Comparison of ENCODE assay signal across 13 cellular contexts in genomic region chr10:49076741-49077521, GRCh38. TPM values are rescaled to one million over a fixed set of nuclear protein-coding genes. Genes with fewer than 3 reads are reported as not detected.
DNase-seq lines count a peak whose midpoint lies in the region; ATAC-seq lines count a peak whose summit lies in the region.
"Had no signal": no experiment of that assay in that cellular context is flagged by ENCODE, and none has a peak within 500 bp of the region (broad histone marks: within the 10 kb centered on the region; RNA-seq: fewer than 3 reads in every experiment).

No MANE protein-coding gene starts in this region.

- intact Hi-C loops in activated CD4-positive, alpha-beta T cell treated with anti-CD3 and anti-CD28 coated beads, Interleukin-2, amount 10 ng/mL, durations not matched to agents 24 days and 14 days (cut with micrococcal nuclease): loop anchor here (2.0 to 5.0 kb wide), 2 partner anchors 40 to 100 kb away; partner anchors contain the start of gene VSTM4

- peaks cover 28% of the 10 kb centered on the region for H3K4me1 Mint-ChIP-seq in activated CD4-positive, alpha-beta T cell treated with anti-CD3 and anti-CD28 coated beads, Interleukin-2, amount 10 ng/mL, durations not matched to agents 24 days and 14 days
- H3K4me1 Mint-ChIP-seq in activated CD4-positive, alpha-beta T cell treated with anti-CD3 and anti-CD28 coated beads, Interleukin-2, amount 10 ng/mL, durations not matched to agents 7 days and 5 days: peaks cover 20% of the 10 kb centered on the region
- peaks cover 3% of the 10 kb centered on the region for H3K4me1 Mint-ChIP-seq in activated T-cell treated with anti-CD3 and anti-CD28 coated beads, Interleukin-2, amount 50 U/mL, for 4 hours (ENCODE audit: low read depth)

- POLR2A ChIA-PET in activated CD4-positive, alpha-beta T cell treated with anti-CD3 and anti-CD28 coated beads, Interleukin-2, amount 10 ng/mL, durations not matched to agents 7 days and 5 days (lab: Charles Lee): no interaction called here

- CTCF ChIA-PET in activated CD4-positive, alpha-beta T cell treated with anti-CD3 and anti-CD28 coated beads, Interleukin-2, amount 10 ng/mL, durations not matched to agents 7 days and 5 days (lab: Charles Lee): no interaction called here

- ATAC-seq in HG03108 (IDR thresholded peaks at IDR 0.05; ENCODE audit: unreplicated experiment) (peak; percentile 79), HG02840 (IDR thresholded peaks at IDR 0.05; ENCODE audit: low FRiP score, unreplicated experiment) (no peak), GM18519 (IDR thresholded peaks at IDR 0.05; ENCODE audit: low FRiP score, unreplicated experiment) (no peak)
- peak; percentile 23 to 64 for ATAC-seq in activated T-cell treated with anti-CD3 and anti-CD28 coated beads, Interleukin-2, amount 50 U/mL, for 4 hours
- ATAC-seq in stimulated activated naive CD8-positive, alpha-beta T cell treated with anti-CD3 and anti-CD28 coated beads, Interleukin-15, Interleukin-2, amounts not matched to agents 100 U/mL and 50 U/mL, for 24 hours: peak; percentile 81

- peaks cover 5% of the 10 kb centered on the region for H3K9me3 Mint-ChIP-seq in activated CD4-positive, alpha-beta T cell treated with anti-CD3 and anti-CD28 coated beads, Interleukin-2, amount 10 ng/mL, durations not matched to agents 24 days and 14 days
- peaks cover 6% of the 10 kb centered on the region for H3K9me3 Mint-ChIP-seq in activated CD4-positive, alpha-beta T cell treated with anti-CD3 and anti-CD28 coated beads, Interleukin-2, amount 10 ng/mL, durations not matched to agents 7 days and 5 days
- no peaks in the 10 kb centered on the region for H3K9me3 Mint-ChIP-seq in activated T-cell treated with anti-CD3 and anti-CD28 coated beads, Interleukin-2, amount 50 U/mL, for 4 hours

- peak; percentile 61 for DNase-seq in activated CD4-positive, alpha-beta T cell treated with anti-CD3 and anti-CD28 coated beads, Interleukin-2, amount 10 ng/mL, durations not matched to agents 24 days and 14 days
- DNase-seq in activated CD4-positive, alpha-beta T cell treated with anti-CD3 and anti-CD28 coated beads, Interleukin-2, amount 10 ng/mL, durations not matched to agents 7 days and 5 days: no peak
- no peak for DNase-seq in activated T-cell treated with anti-CD3 and anti-CD28 coated beads, Interleukin-2, amount 50 U/mL, for 4 hours
- peak; percentile 19 for DNase-seq in stimulated activated naive CD8-positive, alpha-beta T cell treated with anti-CD3 and anti-CD28 coated beads, Interleukin-15, Interleukin-2, amounts not matched to agents 100 U/mL and 50 U/mL, for 24 hours
- no peak for DNase-seq in RKO (ENCODE audit: low spot score)
- DNase-seq: NCI-H187 treated with DMSO at 0.1 percent for 48 hours, sigmoid colon had no signal

- no peaks in the 10 kb centered on the region for H3K36me3 Mint-ChIP-seq in activated CD4-positive, alpha-beta T cell treated with anti-CD3 and anti-CD28 coated beads, Interleukin-2, amount 10 ng/mL, durations not matched to agents 24 days and 14 days (ENCODE audit: low read depth)
- H3K36me3 Mint-ChIP-seq in activated CD4-positive, alpha-beta T cell treated with anti-CD3 and anti-CD28 coated beads, Interleukin-2, amount 10 ng/mL, durations not matched to agents 7 days and 5 days (ENCODE audit: low read depth): no peaks in the 10 kb centered on the region
- H3K36me3 Mint-ChIP-seq in activated T-cell treated with anti-CD3 and anti-CD28 coated beads, Interleukin-2, amount 50 U/mL, for 4 hours (ENCODE audit: insufficient read depth): no peaks in the 10 kb centered on the region

- peaks cover 3% of the 10 kb centered on the region for H3K27me3 Mint-ChIP-seq in activated CD4-positive, alpha-beta T cell treated with anti-CD3 and anti-CD28 coated beads, Interleukin-2, amount 10 ng/mL, durations not matched to agents 24 days and 14 days
- peaks cover 4% of the 10 kb centered on the region for H3K27me3 Mint-ChIP-seq in activated CD4-positive, alpha-beta T cell treated with anti-CD3 and anti-CD28 coated beads, Interleukin-2, amount 10 ng/mL, durations not matched to agents 7 days and 5 days
- H3K27me3 Mint-ChIP-seq in activated T-cell treated with anti-CD3 and anti-CD28 coated beads, Interleukin-2, amount 50 U/mL, for 4 hours (ENCODE audit: low read depth): peaks cover 3% of the 10 kb centered on the region

- peak overlapping the region; percentile 81 for H3K27ac Mint-ChIP-seq in activated CD4-positive, alpha-beta T cell treated with anti-CD3 and anti-CD28 coated beads, Interleukin-2, amount 10 ng/mL, durations not matched to agents 24 days and 14 days
- no peak overlapping the region for H3K27ac Mint-ChIP-seq in activated CD4-positive, alpha-beta T cell treated with anti-CD3 and anti-CD28 coated beads, Interleukin-2, amount 10 ng/mL, durations not matched to agents 7 days and 5 days

- peak overlapping the region; percentile 54 for H3K4me3 Mint-ChIP-seq in activated CD4-positive, alpha-beta T cell treated with anti-CD3 and anti-CD28 coated beads, Interleukin-2, amount 10 ng/mL, durations not matched to agents 24 days and 14 days
- H3K4me3 Mint-ChIP-seq in activated CD4-positive, alpha-beta T cell treated with anti-CD3 and anti-CD28 coated beads, Interleukin-2, amount 10 ng/mL, durations not matched to agents 7 days and 5 days: no peak overlapping the region
- H3K4me3 Mint-ChIP-seq in activated T-cell treated with anti-CD3 and anti-CD28 coated beads, Interleukin-2, amount 50 U/mL, for 4 hours: no peak overlapping the region

RNA-seq across cellular contexts. Expression of gene VSTM4, which starts 38.4 kb away (rescaled TPM):
- 0.50 and 0.63 TPM in 2 replicates for total RNA-seq in activated CD4-positive, alpha-beta T cell treated with anti-CD3 and anti-CD28 coated beads, Interleukin-2, amount 10 ng/mL, durations not matched to agents 24 days and 14 days
- under 1 TPM; 0.12 to 0.15 TPM for total RNA-seq in activated CD4-positive, alpha-beta T cell treated with anti-CD3 and anti-CD28 coated beads, Interleukin-2, amount 10 ng/mL, durations not matched to agents 7 days and 5 days
- under 1 TPM; 0.08 to 0.19 (median 0.18) TPM for total RNA-seq in activated T-cell treated with anti-CD3 and anti-CD28 coated beads, Interleukin-2, amount 50 U/mL, for 4 hours

RNA-seq across cellular contexts. Expression of gene FAM170B, which starts 56.9 kb away (rescaled TPM):
- not detected in 2 replicates for total RNA-seq in activated CD4-positive, alpha-beta T cell treated with anti-CD3 and anti-CD28 coated beads, Interleukin-2, amount 10 ng/mL, durations not matched to agents 24 days and 14 days
- total RNA-seq in activated CD4-positive, alpha-beta T cell treated with anti-CD3 and anti-CD28 coated beads, Interleukin-2, amount 10 ng/mL, durations not matched to agents 7 days and 5 days: not detected
- not detected for total RNA-seq in activated T-cell treated with anti-CD3 and anti-CD28 coated beads, Interleukin-2, amount 50 U/mL, for 4 hours
- total RNA-seq: epithelial cell of proximal tubule, kidney epithelial cell, sigmoid colon, subcutaneous adipose tissue had no signal

Comparison
In these comparisons a context has a peak if more than half of its experiments do, and no peak if none do; other contexts are left out.
1. DNase-seq: peak in activated CD4-positive, alpha-beta T cell treated with anti-CD3 and anti-CD28 coated beads, Interleukin-2, amount 10 ng/mL, durations not matched to agents 24 days and 14 days (single experiment) and stimulated activated naive CD8-positive, alpha-beta T cell treated with anti-CD3 and anti-CD28 coated beads, Interleukin-15, Interleukin-2, amounts not matched to agents 100 U/mL and 50 U/mL, for 24 hours (single experiment); none in activated CD4-positive, alpha-beta T cell treated with anti-CD3 and anti-CD28 coated beads, Interleukin-2, amount 10 ng/mL, durations not matched to agents 7 days and 5 days (single experiment), activated T-cell treated with anti-CD3 and anti-CD28 coated beads, Interleukin-2, amount 50 U/mL, for 4 hours (single experiment) and RKO (single experiment).
2. ATAC-seq: peak in HG03108 (single experiment), activated T-cell treated with anti-CD3 and anti-CD28 coated beads, Interleukin-2, amount 50 U/mL, for 4 hours (2 of 2) and stimulated activated naive CD8-positive, alpha-beta T cell treated with anti-CD3 and anti-CD28 coated beads, Interleukin-15, Interleukin-2, amounts not matched to agents 100 U/mL and 50 U/mL, for 24 hours (single experiment); none in HG02840 (single experiment) and GM18519 (single experiment).